ENCODE assay signal across 21 cellular contexts in the genomic region with DNA sequence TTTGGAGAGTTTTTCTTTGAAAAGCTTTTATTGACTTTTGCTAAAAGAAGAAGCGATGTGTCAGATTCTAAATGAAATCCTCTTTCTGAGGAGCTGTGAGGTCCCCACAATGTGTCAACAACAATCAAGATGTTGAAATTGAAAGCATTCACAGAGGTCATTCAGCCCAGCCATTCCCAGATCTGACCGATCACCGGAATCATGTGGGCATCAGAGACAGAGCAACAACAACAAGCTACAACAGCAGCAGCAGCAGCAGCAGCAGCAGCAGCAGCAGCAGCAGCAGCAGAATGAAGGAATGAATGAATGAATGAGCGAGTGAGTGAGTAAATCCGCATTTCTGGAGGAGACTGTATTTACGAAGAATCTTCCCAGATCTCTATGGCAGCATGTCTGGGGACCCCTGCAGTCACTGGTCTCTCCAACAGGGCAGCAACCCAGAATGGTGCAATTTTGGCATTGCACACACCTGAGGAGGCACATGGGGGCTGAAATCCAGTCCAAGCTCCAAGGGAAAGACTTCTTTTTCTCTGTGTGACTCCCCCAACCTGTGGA.
"Had no signal": no experiment of that assay in that cellular context is flagged by ENCODE, and none has a peak within 500 bp of the region (broad histone marks: within the 10 kb centered on the region; RNA-seq: fewer than 3 reads in every experiment).

No MANE protein-coding gene starts in this region.

- H3K4me3 ChIP-seq: breast epithelium had no signal

- H3K27me3 Mint-ChIP-seq: IgD-negative memory B cell had no signal

- DNase-seq: activated CD4-positive, alpha-beta T cell treated with anti-CD3 and anti-CD28 coated beads for 48 hours; activated CD4-positive, alpha-beta T cell treated with anti-CD3 and anti-CD28 coated beads, Interleukin-2, amount 50 U/mL, for 4 hours; activated CD4-positive, CD25-positive, alpha-beta regulatory T cell treated with anti-CD3 and anti-CD28 coated beads, Interleukin-2, amount 50 U/mL, for 72 hours; activated T-cell treated with anti-CD3 and anti-CD28 coated beads, Interleukin-2, amount 50 U/mL, for 1 hour; aorta; KG1; NCI-H1092; NCI-H1417; NCI-H1930; NCI-H2107; NCI-H2171 treated with DMSO at 0.1 percent for 48 hours; NCI-H226; NCI-H526; NCI-H774; SIG-M5; T-helper 17 cell; T-helper 9 cell had no signal

- H3K4me3 Mint-ChIP-seq: activated naive CD4-positive, alpha-beta T cell treated with anti-CD3 and anti-CD28 coated beads, Interleukin-2, amount 50 U/mL, for 24 hours; T-helper 17 cell; WTC11 had no signal

- H3K9me3 Mint-ChIP-seq: activated naive CD4-positive, alpha-beta T cell treated with anti-CD3 and anti-CD28 coated beads, Interleukin-2, amount 50 U/mL, for 24 hours; IgD-negative memory B cell had no signal

- H3K9me3 ChIP-seq: breast epithelium had no signal

- H3K36me3 Mint-ChIP-seq: activated naive CD4-positive, alpha-beta T cell treated with anti-CD3 and anti-CD28 coated beads, Interleukin-2, amount 50 U/mL, for 24 hours; IgD-negative memory B cell; WTC11 had no signal

- H3K36me3 ChIP-seq: breast epithelium had no signal

- ATAC-seq: T-helper 17 cell, WTC11 had no signal

- H3K4me1 Mint-ChIP-seq: activated naive CD4-positive, alpha-beta T cell treated with anti-CD3 and anti-CD28 coated beads, Interleukin-2, amount 50 U/mL, for 24 hours; IgD-negative memory B cell; T-helper 17 cell had no signal

- H3K4me1 ChIP-seq: breast epithelium had no signal

- H3K27ac ChIP-seq: breast epithelium had no signal

- H3K27ac Mint-ChIP-seq: activated naive CD4-positive, alpha-beta T cell treated with anti-CD3 and anti-CD28 coated beads, Interleukin-2, amount 50 U/mL, for 24 hours; IgD-negative memory B cell; T-helper 17 cell; WTC11 had no signal
